1 cellular context compared by ENCODE assay signal in the genomic region with DNA sequence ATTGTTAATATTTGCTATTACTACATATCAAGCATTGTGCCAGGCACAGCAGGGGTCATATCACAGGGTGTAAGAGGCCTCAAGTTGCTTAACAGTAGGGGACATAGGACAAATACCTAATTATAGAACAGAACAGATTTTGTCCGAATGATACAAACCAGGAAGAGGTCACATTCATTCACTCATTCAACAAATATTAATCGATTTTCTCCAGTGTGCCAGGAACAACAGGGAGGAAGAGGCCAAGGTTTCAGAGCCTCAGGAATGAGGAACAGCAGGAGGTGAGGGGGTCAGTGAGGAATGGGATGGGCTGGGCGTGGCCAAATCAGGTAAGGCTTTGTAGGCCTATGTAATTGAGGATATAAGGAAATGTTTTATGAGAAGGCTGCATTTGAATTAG.
TF ChIP-seq lines count a peak whose summit lies in the region.

No MANE protein-coding gene starts in this region.

TF ChIP-seq in WTC11, 78 proteins besides CTCF, POLR2A, EP300 and RAD21 (continued from another document):
- TF ChIP-seq ZNF281 (CRISPR knock-in tag; IDR thresholded peaks at IDR 0.05), result no peak
- TF ChIP-seq, protein P1, sequence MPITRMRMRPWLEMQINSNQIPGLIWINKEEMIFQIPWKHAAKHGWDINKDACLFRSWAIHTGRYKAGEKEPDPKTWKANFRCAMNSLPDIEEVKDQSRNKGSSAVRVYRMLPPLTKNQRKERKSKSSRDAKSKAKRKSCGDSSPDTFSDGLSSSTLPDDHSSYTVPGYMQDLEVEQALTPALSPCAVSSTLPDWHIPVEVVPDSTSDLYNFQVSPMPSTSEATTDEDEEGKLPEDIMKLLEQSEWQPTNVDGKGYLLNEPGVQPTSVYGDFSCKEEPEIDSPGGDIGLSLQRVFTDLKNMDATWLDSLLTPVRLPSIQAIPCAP (CRISPR knock-in tag; IDR thresholded peaks at IDR 0.05), result no peak
